13 cellular contexts compared by ENCODE assay signal in genomic region chr5:137218471-137218870, GRCh38.
DNase-seq lines count a peak whose midpoint lies in the region; TF ChIP-seq lines count a peak whose summit lies in the region.
"Had no signal": no experiment of that assay in that cellular context is flagged by ENCODE, and none has a peak within 500 bp of the region (broad histone marks: within the 10 kb centered on the region; RNA-seq: fewer than 3 reads in every experiment).

No MANE protein-coding gene starts in this region.

- H3K79me2 ChIP-seq in osteoblast (ENCODE audit: insufficient read depth, low read length) = peaks cover 4% of the 10 kb centered on the region
- H3K79me2 ChIP-seq: hepatocyte had no signal

- H3K9me3 Mint-ChIP-seq in progenitor cell of endocrine pancreas (ENCODE audit: low read depth) (no peaks in the 10 kb centered on the region), endodermal cell (no peaks in the 10 kb centered on the region)
- H3K9me3 Mint-ChIP-seq in activated CD4-positive, alpha-beta T cell treated with anti-CD3 and anti-CD28 coated beads, Interleukin-2, amount 10 ng/mL, durations not matched to agents 24 days and 14 days = no peaks in the 10 kb centered on the region
- H3K9me3 Mint-ChIP-seq: CD8-positive, alpha-beta T cell had no signal

- H3K36me3 Mint-ChIP-seq in progenitor cell of endocrine pancreas (ENCODE audit: insufficient read depth) (no peaks in the 10 kb centered on the region), endodermal cell (ENCODE audit: low read depth) (no peaks in the 10 kb centered on the region)
- H3K36me3 Mint-ChIP-seq in activated CD4-positive, alpha-beta T cell treated with anti-CD3 and anti-CD28 coated beads, Interleukin-2, amount 10 ng/mL, durations not matched to agents 24 days and 14 days (ENCODE audit: low read depth) = no peaks in the 10 kb centered on the region
- H3K36me3 Mint-ChIP-seq: CD8-positive, alpha-beta T cell had no signal

- H2AK5ac ChIP-seq in neuronal stem cell (ENCODE audit: low read depth, low read length) = no peak overlapping the region

- DNase-seq in Daoy (ENCODE audit: low read depth) (peak; percentile 51), NCI-H69 (lab: John Stamatoyannopoulos, UW) (peak; percentile 62), epithelial cell of proximal tubule (ENCODE audit: low read depth) (peak; percentile 63), osteoblast (ENCODE audit: insufficient read length, low spot score, missing footprints) (no peak), neuronal stem cell (ENCODE audit: low spot score) (no peak), progenitor cell of endocrine pancreas (ENCODE audit: low spot score, unreplicated experiment) (no peak), endodermal cell (no peak)
- no peak for DNase-seq in activated CD4-positive, alpha-beta T cell treated with anti-CD3 and anti-CD28 coated beads, Interleukin-2, amount 10 ng/mL, durations not matched to agents 24 days and 14 days
- DNase-seq: CD8-positive, alpha-beta T cell; colonic mucosa; NCI-H524; uterus had no signal

- H3K23ac ChIP-seq in neuronal stem cell (ENCODE audit: low read depth, low read length, poor library complexity) = no peak overlapping the region

- H3K4me1 ChIP-seq in osteoblast (ENCODE audit: insufficient read depth, low read length) = peaks cover 52% of the 10 kb centered on the region
- no peaks in the 10 kb centered on the region for H3K4me1 ChIP-seq in neuronal stem cell (ENCODE audit: control insufficient read depth in 2 of 2, insufficient read depth in 1 of 2, low read depth in 1 of 2, low read length in 2 of 2)
- peaks cover 28% of the 10 kb centered on the region for H3K4me1 ChIP-seq in endodermal cell (ENCODE audit: control insufficient read depth, insufficient read depth, low read length)
- H3K4me1 ChIP-seq: colonic mucosa, uterus had no signal

- no peak overlapping the region for H2BK15ac ChIP-seq in neuronal stem cell (ENCODE audit: low read length)

- H3K4me2 ChIP-seq in osteoblast (ENCODE audit: insufficient read depth, low read length) (peak overlapping the region; percentile 24), neuronal stem cell (ENCODE audit: insufficient read depth, low read length, poor library complexity, severe bottlenecking) (no peak overlapping the region)
- H3K4me2 ChIP-seq: hepatocyte had no signal

- H3K27me3 ChIP-seq in osteoblast (ENCODE audit: insufficient read depth, low read length) = no peaks in the 10 kb centered on the region
- no peaks in the 10 kb centered on the region for H3K27me3 ChIP-seq in neuronal stem cell (ENCODE audit: control insufficient read depth in 3 of 3, insufficient read depth in 3 of 3, low read depth in 1 of 3, low read length in 3 of 3)
- H3K27me3 ChIP-seq in endodermal cell (ENCODE audit: control insufficient read depth, insufficient read depth, low read length, poor library complexity, severe bottlenecking) = no peaks in the 10 kb centered on the region
- H3K27me3 ChIP-seq: colonic mucosa, hepatocyte, uterus had no signal

- H2AFZ ChIP-seq in osteoblast (ENCODE audit: low read length) (no peak overlapping the region), neuronal stem cell (ENCODE audit: low read length) (no peak overlapping the region)
- H2AFZ ChIP-seq: hepatocyte had no signal

- no peak overlapping the region for H3K4ac ChIP-seq in neuronal stem cell (ENCODE audit: low read length)

- H3K9ac ChIP-seq in neuronal stem cell (ENCODE audit: low read depth, low read length, poor library complexity) = no peak overlapping the region
- H3K9ac ChIP-seq in endodermal cell (ENCODE audit: extremely low read depth, low read length, poor library complexity, severe bottlenecking) = no peak overlapping the region

- no peaks in the 10 kb centered on the region for H3K36me3 ChIP-seq in osteoblast (ENCODE audit: insufficient read depth, low read length)
- H3K36me3 ChIP-seq in neuronal stem cell (replicated peaks in 1 of 2; ENCODE audit: control insufficient read depth in 2 of 2, insufficient read depth in 2 of 2, low read length in 2 of 2) = no peaks in the 10 kb centered on the region
- no peaks in the 10 kb centered on the region for H3K36me3 ChIP-seq in endodermal cell (ENCODE audit: control insufficient read depth, insufficient read depth, low read length)
- H3K36me3 ChIP-seq: colonic mucosa, uterus had no signal

- H3K4me3 Mint-ChIP-seq in progenitor cell of endocrine pancreas (ENCODE audit: low read depth) = no peak overlapping the region
- no peak overlapping the region for H3K4me3 Mint-ChIP-seq in activated CD4-positive, alpha-beta T cell treated with anti-CD3 and anti-CD28 coated beads, Interleukin-2, amount 10 ng/mL, durations not matched to agents 24 days and 14 days
- no peak overlapping the region for H3K4me3 Mint-ChIP-seq in endodermal cell
- H3K4me3 Mint-ChIP-seq: CD8-positive, alpha-beta T cell had no signal

- H4K91ac ChIP-seq in neuronal stem cell (ENCODE audit: low read depth, low read length, poor library complexity) = no peak overlapping the region

- no peak overlapping the region for H2BK12ac ChIP-seq in neuronal stem cell (ENCODE audit: low read length)

- H2BK5ac ChIP-seq in neuronal stem cell (ENCODE audit: low read length) = no peak overlapping the region

- H3K14ac ChIP-seq in neuronal stem cell (ENCODE audit: low read length) = no peak overlapping the region

- intact Hi-C loops in activated CD4-positive, alpha-beta T cell treated with anti-CD3 and anti-CD28 coated beads, Interleukin-2, amount 10 ng/mL, durations not matched to agents 24 days and 14 days (cut with micrococcal nuclease) = no loop called here

- H4K20me1 ChIP-seq in osteoblast (ENCODE audit: insufficient read depth, low read length) = peaks cover 23% of the 10 kb centered on the region

- peaks cover 49% of the 10 kb centered on the region for H3K4me1 Mint-ChIP-seq in progenitor cell of endocrine pancreas (ENCODE audit: low read depth)
- no peaks in the 10 kb centered on the region for H3K4me1 Mint-ChIP-seq in activated CD4-positive, alpha-beta T cell treated with anti-CD3 and anti-CD28 coated beads, Interleukin-2, amount 10 ng/mL, durations not matched to agents 24 days and 14 days
- H3K4me1 Mint-ChIP-seq in endodermal cell = peaks cover 40% of the 10 kb centered on the region

- TF ChIP-seq CTCF in epithelial cell of proximal tubule (conservative IDR thresholded peaks at IDR 0.05; ENCODE audit: low read depth, low read length) (no peak), osteoblast (IDR thresholded peaks at IDR 0.05; ENCODE audit: extremely low read depth, low read depth, low read length) (no peak), progenitor cell of endocrine pancreas (IDR thresholded peaks at IDR 0.05; ENCODE audit: unreplicated experiment) (no peak), endodermal cell (conservative IDR thresholded peaks at IDR 0.05) (no peak)

- no CpG with 5 or more reads among the region's 1 CpG for WGBS in neuronal stem cell (ENCODE audit: extremely low coverage in 2 of 2, insufficient read length in 2 of 2, insufficient replicate concordance in 1 of 2), 2 donors
- WGBS in endodermal cell (ENCODE audit: insufficient coverage in 1 of 2, insufficient read length in 1 of 2), 2 experiments = 0% methylated on average over 1 of the region's 1 CpG; no CpG with 5 or more reads in 1 of the 2 experiments

- no peak overlapping the region for H3K4me3 ChIP-seq in epithelial cell of proximal tubule (ENCODE audit: low read depth, low read length)
- H3K4me3 ChIP-seq in osteoblast (ENCODE audit: insufficient read depth, low read length) = no peak overlapping the region
- no peak overlapping the region for H3K4me3 ChIP-seq in neuronal stem cell (ENCODE audit: low read length in 2 of 2)
- no peak overlapping the region for H3K4me3 ChIP-seq in endodermal cell (ENCODE audit: low read length)
- H3K4me3 ChIP-seq: colonic mucosa, hepatocyte, uterus had no signal

- H3K27ac Mint-ChIP-seq in progenitor cell of endocrine pancreas (no peak overlapping the region), endodermal cell (no peak overlapping the region)
- H3K27ac Mint-ChIP-seq in activated CD4-positive, alpha-beta T cell treated with anti-CD3 and anti-CD28 coated beads, Interleukin-2, amount 10 ng/mL, durations not matched to agents 24 days and 14 days = no peak overlapping the region
- H3K27ac Mint-ChIP-seq: CD8-positive, alpha-beta T cell had no signal

- H4K8ac ChIP-seq in neuronal stem cell (ENCODE audit: low read depth, low read length) = no peak overlapping the region

- H3K18ac ChIP-seq in neuronal stem cell (ENCODE audit: low read length) = no peak overlapping the region

- no peak overlapping the region for H2BK120ac ChIP-seq in neuronal stem cell (ENCODE audit: low read depth, low read length)

- H3K27me3 Mint-ChIP-seq in progenitor cell of endocrine pancreas (peaks cover 48% of the 10 kb centered on the region), endodermal cell (ENCODE audit: insufficient read depth) (no peaks in the 10 kb centered on the region)
- no peaks in the 10 kb centered on the region for H3K27me3 Mint-ChIP-seq in activated CD4-positive, alpha-beta T cell treated with anti-CD3 and anti-CD28 coated beads, Interleukin-2, amount 10 ng/mL, durations not matched to agents 24 days and 14 days

- peak overlapping the region; percentile 16 for H3K27ac ChIP-seq in osteoblast (ENCODE audit: low read depth, low read length)
- H3K27ac ChIP-seq in neuronal stem cell (replicated peaks; ENCODE audit: low read length) = no peak overlapping the region
- no peak overlapping the region for H3K27ac ChIP-seq in endodermal cell (ENCODE audit: low read depth, low read length)
- H3K27ac ChIP-seq: colonic mucosa, hepatocyte, uterus had no signal

- no peaks in the 10 kb centered on the region for H3K79me1 ChIP-seq in neuronal stem cell (ENCODE audit: low read depth, low read length)

- H3K9me3 ChIP-seq in osteoblast (ENCODE audit: low read depth, low read length) = no peaks in the 10 kb centered on the region
- no peaks in the 10 kb centered on the region for H3K9me3 ChIP-seq in neuronal stem cell (replicated peaks in 1 of 2; ENCODE audit: control insufficient read depth in 2 of 2, insufficient read depth in 1 of 2, low read depth in 1 of 2, low read length in 2 of 2)
- no peaks in the 10 kb centered on the region for H3K9me3 ChIP-seq in endodermal cell (ENCODE audit: control insufficient read depth, low read length)
- H3K9me3 ChIP-seq: colonic mucosa, uterus had no signal

Comparison
In these comparisons a context has a peak if more than half of its experiments do, and no peak if none do; other contexts are left out.
1. DNase-seq: peak in Daoy (single experiment), NCI-H69 (single experiment) and epithelial cell of proximal tubule (single experiment); none in osteoblast (single experiment), neuronal stem cell (single experiment), progenitor cell of endocrine pancreas (single experiment), activated CD4-positive, alpha-beta T cell treated with anti-CD3 and anti-CD28 coated beads, Interleukin-2, amount 10 ng/mL, durations not matched to agents 24 days and 14 days (single experiment) and endodermal cell (single experiment).